20 cellular contexts compared by ENCODE assay signal in genomic region chr6:148304976-148305375, GRCh38. TPM values are rescaled to one million over a fixed set of nuclear protein-coding genes. Genes with fewer than 3 reads are reported as not detected.
DNase-seq lines count a peak whose midpoint lies in the region; ATAC-seq and TF ChIP-seq lines count a peak whose summit lies in the region.
"Had no signal": no experiment of that assay in that cellular context is flagged by ENCODE, and none has a peak within 500 bp of the region (broad histone marks: within the 10 kb centered on the region; RNA-seq: fewer than 3 reads in every experiment).

No MANE protein-coding gene starts in this region.

- H3K4me3 ChIP-seq in RWPE2 (ENCODE audit: severe bottlenecking), result no peak overlapping the region
- H3K4me3 ChIP-seq: BLaER1, body of pancreas, smooth muscle cell, thoracic aorta had no signal

- TF ChIP-seq CTCF in RWPE2 (IDR thresholded peaks at IDR 0.05; ENCODE audit: poor library complexity, severe bottlenecking), result no peak

- DNase-seq in ELF-1 (ENCODE audit: low read depth, low spot score) (peak; percentile 25), RWPE2 (ENCODE audit: low spot score) (no peak), epithelial cell of prostate (ENCODE audit: low read depth, low spot score) (no peak), non-pigmented ciliary epithelial cell (ENCODE audit: low read depth) (peak; percentile 43), GOT3 (lab: John Stamatoyannopoulos, UW) (no peak), DMS114 treated with DMSO at 0.1 percent for 48 hours (lab: John Stamatoyannopoulos, UW; ENCODE audit: unreplicated experiment) (no peak), T1000 (lab: John Stamatoyannopoulos, UW) (no peak)
- no peak for DNase-seq in activated naive CD8-positive, alpha-beta T cell treated with anti-CD3 and anti-CD28 coated beads for 36 hours
- DNase-seq: activated CD8-positive, alpha-beta memory T cell treated with anti-CD3 and anti-CD28 coated beads, Interleukin-2, amount 10 ng/mL, durations not matched to agents 7 days and 5 days; activated gamma-delta T cell; body of pancreas; DMS153; Karpas-422; NCI-H1105 treated with DMSO at 0.1 percent for 48 hours; RPMI8226 had no signal

- H3K27ac ChIP-seq in RWPE2 (ENCODE audit: poor library complexity, severe bottlenecking) (no peak overlapping the region), epithelial cell of prostate (peak overlapping the region; percentile 32)
- H3K27ac ChIP-seq: BLaER1, body of pancreas, thoracic aorta had no signal

- H3K36me3 Mint-ChIP-seq in activated naive CD8-positive, alpha-beta T cell treated with anti-CD3 and anti-CD28 coated beads for 36 hours, result no peaks in the 10 kb centered on the region
- H3K36me3 Mint-ChIP-seq: activated CD8-positive, alpha-beta memory T cell treated with anti-CD3 and anti-CD28 coated beads, Interleukin-2, amount 10 ng/mL, durations not matched to agents 7 days and 5 days had no signal

- no peaks in the 10 kb centered on the region for H3K9me3 ChIP-seq in RWPE2 (ENCODE audit: severe bottlenecking)
- H3K9me3 ChIP-seq: BLaER1, body of pancreas, thoracic aorta had no signal

- no peak overlapping the region for H3K4me3 Mint-ChIP-seq in activated naive CD8-positive, alpha-beta T cell treated with anti-CD3 and anti-CD28 coated beads for 36 hours
- H3K4me3 Mint-ChIP-seq: activated CD8-positive, alpha-beta memory T cell treated with anti-CD3 and anti-CD28 coated beads, Interleukin-2, amount 10 ng/mL, durations not matched to agents 7 days and 5 days; T-helper 1 cell treated with Interleukin-12 subunit alpha and Interleukin-12 subunit beta and Interleukin-4 antibody, amounts not matched to agents 30 μg/mL and 1 μg/mL, for 36 hours had no signal

- ATAC-seq in RWPE2 (ENCODE audit: low read depth), result peak; percentile 72; the same call in 2 of the 3 replicates
- ATAC-seq: activated CD8-positive, alpha-beta memory T cell treated with anti-CD3 and anti-CD28 coated beads, Interleukin-2, amount 10 ng/mL, durations not matched to agents 7 days and 5 days; body of pancreas; left lobe of liver had no signal

- no peaks in the 10 kb centered on the region for H3K36me3 ChIP-seq in RWPE2 (ENCODE audit: low read depth)
- H3K36me3 ChIP-seq: BLaER1, thoracic aorta had no signal

- peaks cover 11% of the 10 kb centered on the region for H3K27me3 Mint-ChIP-seq in activated naive CD8-positive, alpha-beta T cell treated with anti-CD3 and anti-CD28 coated beads for 36 hours
- H3K27me3 Mint-ChIP-seq: activated CD8-positive, alpha-beta memory T cell treated with anti-CD3 and anti-CD28 coated beads, Interleukin-2, amount 10 ng/mL, durations not matched to agents 7 days and 5 days had no signal

- no peaks in the 10 kb centered on the region for H3K9me3 Mint-ChIP-seq in activated naive CD8-positive, alpha-beta T cell treated with anti-CD3 and anti-CD28 coated beads for 36 hours
- H3K9me3 Mint-ChIP-seq: T-helper 1 cell treated with Interleukin-12 subunit alpha and Interleukin-12 subunit beta and Interleukin-4 antibody, amounts not matched to agents 30 μg/mL and 1 μg/mL, for 36 hours had no signal

- peaks cover 4% of the 10 kb centered on the region for H3K4me1 ChIP-seq in RWPE2 (ENCODE audit: insufficient read depth, poor library complexity, severe bottlenecking)
- H3K4me1 ChIP-seq: body of pancreas had no signal

- no peak overlapping the region for H3K27ac Mint-ChIP-seq in activated naive CD8-positive, alpha-beta T cell treated with anti-CD3 and anti-CD28 coated beads for 36 hours
- H3K27ac Mint-ChIP-seq: activated CD8-positive, alpha-beta memory T cell treated with anti-CD3 and anti-CD28 coated beads, Interleukin-2, amount 10 ng/mL, durations not matched to agents 7 days and 5 days; T-helper 1 cell treated with Interleukin-12 subunit alpha and Interleukin-12 subunit beta and Interleukin-4 antibody, amounts not matched to agents 30 μg/mL and 1 μg/mL, for 36 hours had no signal

- H3K4me1 Mint-ChIP-seq in activated naive CD8-positive, alpha-beta T cell treated with anti-CD3 and anti-CD28 coated beads for 36 hours, result no peaks in the 10 kb centered on the region
- H3K4me1 Mint-ChIP-seq: activated CD8-positive, alpha-beta memory T cell treated with anti-CD3 and anti-CD28 coated beads, Interleukin-2, amount 10 ng/mL, durations not matched to agents 7 days and 5 days had no signal

- no peaks in the 10 kb centered on the region for H3K27me3 ChIP-seq in RWPE2 (ENCODE audit: insufficient read depth, poor library complexity, severe bottlenecking)
- H3K27me3 ChIP-seq: BLaER1, body of pancreas had no signal

RNA-seq across cellular contexts. Expression of gene SASH1, which starts 37.7 kb away (rescaled TPM):
- total RNA-seq in activated naive CD8-positive, alpha-beta T cell treated with anti-CD3 and anti-CD28 coated beads for 36 hours, result under 1 TPM; 0.04 TPM

Comparison
In these comparisons a context has a peak if more than half of its experiments do, and no peak if none do; other contexts are left out.
1. DNase-seq: peak in ELF-1 (single experiment) and non-pigmented ciliary epithelial cell (single experiment); none in RWPE2 (single experiment), epithelial cell of prostate (single experiment), GOT3 (single experiment), activated naive CD8-positive, alpha-beta T cell treated with anti-CD3 and anti-CD28 coated beads for 36 hours (single experiment), DMS114 treated with DMSO at 0.1 percent for 48 hours (single experiment) and T1000 (single experiment).